In the genomic region with DNA sequence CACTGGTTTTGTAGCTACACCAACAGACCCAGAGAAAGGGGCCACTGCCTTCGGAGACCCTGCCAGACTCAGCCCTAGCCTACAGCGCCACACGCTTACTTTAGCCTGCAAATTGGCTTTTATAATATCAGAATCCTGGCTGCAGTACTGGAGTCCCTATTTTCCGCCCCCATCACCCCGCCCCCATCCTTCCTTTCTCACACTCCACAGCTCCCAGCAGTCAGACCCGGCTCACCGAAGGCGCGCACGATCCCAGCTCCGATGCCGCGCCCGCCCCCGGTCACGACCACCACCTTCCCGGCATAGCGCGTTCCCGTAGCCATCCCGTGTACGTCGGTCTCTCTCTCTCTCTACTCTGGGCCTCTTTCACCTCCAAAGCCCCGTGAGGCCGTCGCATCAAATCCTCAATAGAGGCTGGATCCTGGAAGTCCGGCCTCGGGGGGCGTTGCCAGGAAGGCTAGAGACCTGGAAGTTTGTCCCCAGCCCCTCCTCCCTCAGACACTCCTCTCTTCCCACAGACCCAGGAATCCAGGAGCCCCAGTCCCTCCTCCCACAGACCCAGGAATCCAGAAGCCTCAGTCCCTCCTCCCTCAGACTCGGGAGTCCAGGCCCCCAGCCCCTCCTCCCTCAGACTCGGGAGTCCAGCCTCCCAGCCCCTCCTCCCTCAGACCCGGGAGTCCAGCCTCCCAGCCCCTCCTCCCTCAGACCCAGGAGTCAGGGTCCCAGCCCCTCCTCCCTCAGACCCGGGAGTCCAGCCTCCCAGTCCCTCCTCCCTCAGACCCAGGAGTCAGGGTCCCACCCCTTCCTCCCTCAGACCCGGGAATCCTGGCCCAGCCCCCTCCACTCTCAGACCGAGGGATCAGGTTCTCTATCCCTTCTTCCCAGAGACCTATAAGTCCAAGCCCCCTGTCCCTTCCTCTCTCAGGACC, we compare ENCODE assay signal across 8 cellular contexts. TPM values are rescaled to one million over a fixed set of nuclear protein-coding genes. Genes with fewer than 3 reads are reported as not detected.
DNase-seq lines count a peak whose midpoint lies in the region; ATAC-seq, FAIRE-seq and TF ChIP-seq lines count a peak whose summit lies in the region.

Gene HSD17B14 (minus strand): TSS at position 403 of the 929 bp plus-strand sequence. CDS start 80 bp downstream, at position 323.

- FAIRE-seq in small intestine (lab: Jason Lieb, UNC) = no peak

- ATAC-seq in HG03196 (IDR thresholded peaks at IDR 0.05; ENCODE audit: unreplicated experiment) = no peak

- H2AFZ ChIP-seq in Karpas-422 (ENCODE audit: low read length) = peak within 1 kb of the TSS; percentile 91

- peaks cover 16% of the 10 kb centered on the region for H3K4me1 ChIP-seq in Karpas-422 (ENCODE audit: low read length)
- H3K4me1 ChIP-seq in ascending aorta = peaks cover 3 to 8% of the 10 kb centered on the region in 2 donors
- H3K4me1 ChIP-seq in iPS-15b (ENCODE audit: control insufficient read depth, insufficient read depth, low read length) = peaks cover 4% of the 10 kb centered on the region
- H3K4me1 ChIP-seq in small intestine (ENCODE audit: control insufficient read depth in 2 of 2, insufficient read depth in 1 of 2, low read depth in 1 of 2, low read length in 1 of 2) = no peaks in the 10 kb centered on the region

- H4K20me1 ChIP-seq in Karpas-422 (ENCODE audit: insufficient read depth, low read depth, low read length) = no peaks in the 10 kb centered on the region

- H3K27ac ChIP-seq in Karpas-422 (ENCODE audit: low read length) = no peak within 1 kb of the TSS
- H3K27ac ChIP-seq in ascending aorta = peak within 1 kb of the TSS; percentile 88 to 94
- H3K27ac ChIP-seq in small intestine (ENCODE audit: low read depth in 1 of 2, low read length in 1 of 2) = peak within 1 kb of the TSS; percentile 19 to 47

- H3K79me2 ChIP-seq in Karpas-422 (ENCODE audit: low read length) = no peaks in the 10 kb centered on the region

- H3K9me2 ChIP-seq in Karpas-422 (replicated peaks; ENCODE audit: insufficient read depth, low read length) = no peaks in the 10 kb centered on the region

- H3K27me3 ChIP-seq in GM06990 (replicated peaks; ENCODE audit: control insufficient read depth, insufficient read depth, low read length) = no peaks in the 10 kb centered on the region
- no peaks in the 10 kb centered on the region for H3K27me3 ChIP-seq in Karpas-422 (ENCODE audit: low read length)
- no peaks in the 10 kb centered on the region for H3K27me3 ChIP-seq in ascending aorta
- H3K27me3 ChIP-seq in iPS-15b (ENCODE audit: control insufficient read depth, insufficient read depth, low read length) = no peaks in the 10 kb centered on the region
- H3K27me3 ChIP-seq in small intestine (ENCODE audit: control insufficient read depth in 2 of 2, insufficient read depth in 2 of 2, low read length in 2 of 2) = no peaks in the 10 kb centered on the region

- peak within 1 kb of the TSS; percentile 77 for H3K4me2 ChIP-seq in Karpas-422 (ENCODE audit: low read depth, low read length, poor library complexity, severe bottlenecking)

- DNase-seq in GM06990 (ENCODE audit: extremely low read depth, insufficient read length) = no peak
- DNase-seq in Karpas-422 = peak; percentile 38
- DNase-seq in ascending aorta (ENCODE audit: low spot score in 2 of 2) = peak; percentile 14 to 75
- DNase-seq in small intestine = no peak
- no peak for DNase-seq in SIG-M5 treated with dmso at 0.1 percent for 504 hours (lab: John Stamatoyannopoulos, UW; ENCODE audit: unreplicated experiment)
- no peak for DNase-seq in amniotic stem cell (lab: John Stamatoyannopoulos, UW)

- H3K4me3 ChIP-seq in GM06990 (replicated peaks; ENCODE audit: low read depth, low read length) = peak within 1 kb of the TSS; percentile 52
- H3K4me3 ChIP-seq in Karpas-422 (ENCODE audit: low read length) = peak within 1 kb of the TSS; percentile 58; the same call in 1 of the 2 replicates
- peak within 1 kb of the TSS; percentile 59 to 67 for H3K4me3 ChIP-seq in ascending aorta
- H3K4me3 ChIP-seq in iPS-15b (ENCODE audit: low read depth, low read length) = peak within 1 kb of the TSS; percentile 91
- H3K4me3 ChIP-seq in small intestine (ENCODE audit: low read depth in 1 of 2, low read length in 2 of 2) = peak within 1 kb of the TSS in 1 of 2 donors; percentile 36

- no peak for TF ChIP-seq CTCF in GM06990 (IDR thresholded peaks at IDR 0.05; ENCODE audit: insufficient read depth, low read length, poor library complexity, severe bottlenecking)
- TF ChIP-seq CTCF in ascending aorta (IDR thresholded peaks at IDR 0.05) = no peak

- peak within 1 kb of the TSS; percentile 63 for H3K9ac ChIP-seq in Karpas-422 (ENCODE audit: low read length)
- peak within 1 kb of the TSS; percentile 76 for H3K9ac ChIP-seq in iPS-15b (ENCODE audit: low read depth, low read length)

- H3K9me3 ChIP-seq in Karpas-422 (ENCODE audit: low read length) (no peaks in the 10 kb centered on the region), ascending aorta (no peaks in the 10 kb centered on the region), iPS-15b (ENCODE audit: control insufficient read depth, insufficient read depth, low read length) (no peaks in the 10 kb centered on the region), small intestine (ENCODE audit: control insufficient read depth, low read depth) (no peaks in the 10 kb centered on the region)

- H3K36me3 ChIP-seq in GM06990 (ENCODE audit: control insufficient read depth, insufficient read depth, low read length) (no peaks in the 10 kb centered on the region), Karpas-422 (ENCODE audit: insufficient read depth, low read length) (no peaks in the 10 kb centered on the region), ascending aorta (peaks cover 9 to 21% of the 10 kb centered on the region in 2 donors), iPS-15b (ENCODE audit: control insufficient read depth, insufficient read depth, low read length) (peaks cover 6% of the 10 kb centered on the region), small intestine (ENCODE audit: control insufficient read depth in 2 of 2, insufficient read depth in 2 of 2, low read length in 2 of 2) (no peaks in the 10 kb centered on the region)

- 13 to 28% (median 17%) methylated on average over 35 of the region's 35 CpGs for WGBS in small intestine, 3 donors

- intact Hi-C loops in ascending aorta (cut with DNase I) = loop anchor here (1.0 to 5.0 kb wide), 5 partner anchors 24 to 190 kb away; partner anchors contain the start of genes CA11 and FTL

RNA-seq across cellular contexts. Expression of gene HSD17B14, which starts in this region (rescaled TPM):
- 1.0 and 1.9 TPM in 2 replicates for total RNA-seq in Karpas-422 (2014; rRNA removed; shearing (Covaris generic); ENCODE audit: low replicate concordance)
- total RNA-seq in ascending aorta = 9.8 TPM
- polyA plus RNA-seq in small intestine = 10 to 100 TPM in 1 of 3 donors, 1 to 10 TPM in 1, not detected in 1; 4.4 to 11.6 TPM

Comparison
In these comparisons a context has a peak if more than half of its experiments do, and no peak if none do; other contexts are left out.
1. DNase-seq: peak in Karpas-422 (single experiment) and ascending aorta (2 of 2); none in GM06990 (single experiment), small intestine (single experiment), SIG-M5 treated with dmso at 0.1 percent for 504 hours (single experiment) and amniotic stem cell (single experiment).